23 cellular contexts compared by ENCODE assay signal in the genomic region with DNA sequence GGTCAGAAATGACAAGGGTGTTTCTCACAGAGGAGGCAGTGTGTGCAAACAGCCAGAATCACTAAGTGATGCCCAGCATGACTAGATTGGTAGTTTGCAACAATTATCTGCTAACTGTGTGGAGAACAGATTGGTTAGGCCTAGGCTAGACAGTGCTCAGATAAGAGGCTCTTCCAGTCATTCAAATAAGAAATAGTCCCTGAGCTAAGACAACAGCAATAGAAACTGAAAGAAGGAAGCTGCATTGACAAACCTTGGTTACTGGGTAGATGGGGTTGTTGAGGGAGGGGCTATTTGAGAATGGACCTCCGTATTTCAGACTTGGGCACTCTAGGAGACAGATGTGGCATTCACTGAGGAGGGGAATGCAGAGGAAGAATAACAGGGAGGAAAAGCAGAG.
A peak's percentile ranks its signal among the peaks of the same experiment; 100 is the strongest.
DNase-seq lines count a peak whose midpoint lies in the region; ATAC-seq, FAIRE-seq and TF ChIP-seq lines count a peak whose summit lies in the region.
"Had no signal": no experiment of that assay in that cellular context is flagged by ENCODE, and none has a peak within 500 bp of the region (broad histone marks: within the 10 kb centered on the region; RNA-seq: fewer than 3 reads in every experiment).

No MANE protein-coding gene starts in this region.

- FAIRE-seq in H54 (lab: Jason Lieb, UNC) (peak; percentile 61), pancreas (lab: Jason Lieb, UNC) (no peak)
- FAIRE-seq: bronchial epithelial cell, HepG2, TTC549, urothelium cell line had no signal

- 65 to 77% methylated on average over 1 of the region's 1 CpG for WGBS in pancreas, 2 donors

- no peak for TF ChIP-seq POLR2A in H54 (IDR thresholded peaks at IDR 0.05; ENCODE audit: low read depth, low read length)

- no peaks in the 10 kb centered on the region for H3K36me3 ChIP-seq in pancreas
- H3K36me3 ChIP-seq: esophagus squamous epithelium, MG63 had no signal

- H3K27ac Mint-ChIP-seq in stimulated activated memory B cell treated with anti-CD40 and anti-IgM and Interleukin-4, amounts not matched to agents 10 μg/mL and 1 μg/mL and 100 μg/mL, for 72 hours = peak overlapping the region; percentile 31
- H3K27ac Mint-ChIP-seq: immature natural killer cell, nephron progenitor cell had no signal

- ATAC-seq in HG03565 (IDR thresholded peaks at IDR 0.05; ENCODE audit: unreplicated experiment) (peak; percentile 85), HG03139 (IDR thresholded peaks at IDR 0.05; ENCODE audit: unreplicated experiment) (no peak), pancreas (no peak)
- ATAC-seq in stimulated activated memory B cell treated with anti-CD40 and anti-IgM and Interleukin-4, amounts not matched to agents 10 μg/mL and 1 μg/mL and 100 μg/mL, for 72 hours = peak; percentile 76
- ATAC-seq: activated T-cell treated with anti-CD3 and anti-CD28 coated beads, Interleukin-2, amount 50 U/mL, for 4 hours; HepG2 had no signal

- no peaks in the 10 kb centered on the region for H3K27me3 Mint-ChIP-seq in stimulated activated memory B cell treated with anti-CD40 and anti-IgM and Interleukin-4, amounts not matched to agents 10 μg/mL and 1 μg/mL and 100 μg/mL, for 72 hours

- no peak for TF ChIP-seq CTCF in pancreas (IDR thresholded peaks at IDR 0.05)

- H3K36me3 Mint-ChIP-seq in stimulated activated memory B cell treated with anti-CD40 and anti-IgM and Interleukin-4, amounts not matched to agents 10 μg/mL and 1 μg/mL and 100 μg/mL, for 72 hours = no peaks in the 10 kb centered on the region

- no peak overlapping the region for H3K27ac ChIP-seq in pancreas
- H3K27ac ChIP-seq: C4-2B, esophagus squamous epithelium had no signal

- no peaks in the 10 kb centered on the region for H3K9me3 Mint-ChIP-seq in stimulated activated memory B cell treated with anti-CD40 and anti-IgM and Interleukin-4, amounts not matched to agents 10 μg/mL and 1 μg/mL and 100 μg/mL, for 72 hours
- H3K9me3 Mint-ChIP-seq: activated T-cell treated with anti-CD3 and anti-CD28 coated beads, Interleukin-2, amount 50 U/mL, for 4 hours; nephron progenitor cell had no signal

- peak; percentile 2 to 8 for DNase-seq in NOMO-1 (lab: John Stamatoyannopoulos, UW; ENCODE audit: unreplicated experiment in 2 of 2)
- DNase-seq in NOMO-1 treated with dmso at 0.1 percent for 144 hours (lab: John Stamatoyannopoulos, UW; ENCODE audit: unreplicated experiment) = no peak
- DNase-seq in H54 (ENCODE audit: insufficient read length, low spot score) = no peak
- DNase-seq in middle frontal gyrus (ENCODE audit: extremely low spot score, low spot score) = no peak
- no peak for DNase-seq in pancreas
- DNase-seq: 8988T; activated CD4-positive, alpha-beta T cell treated with anti-CD3 and anti-CD28 coated beads, Interleukin-2, amount 50 U/mL, for 4 hours; activated T-cell treated with anti-CD3 and anti-CD28 coated beads, Interleukin-2, amount 50 U/mL, for 4 hours; DMS79; esophagus squamous epithelium; immature natural killer cell; mammary epithelial cell; MG63; NCI-H69; nephron progenitor cell had no signal

- H3K4me1 Mint-ChIP-seq in stimulated activated memory B cell treated with anti-CD40 and anti-IgM and Interleukin-4, amounts not matched to agents 10 μg/mL and 1 μg/mL and 100 μg/mL, for 72 hours = peaks cover 21% of the 10 kb centered on the region

- H3K27me3 ChIP-seq in pancreas = no peaks in the 10 kb centered on the region
- H3K27me3 ChIP-seq: esophagus squamous epithelium, MG63 had no signal

- H3K4me3 ChIP-seq in pancreas = no peak overlapping the region
- H3K4me3 ChIP-seq: esophagus squamous epithelium, MG63 had no signal

- H3K4me1 ChIP-seq in pancreas = no peaks in the 10 kb centered on the region
- H3K4me1 ChIP-seq: esophagus squamous epithelium had no signal

- intact Hi-C loops in pancreas (cut with DNase I) = no loop called here

- H3K9me3 ChIP-seq in pancreas = no peaks in the 10 kb centered on the region
- H3K9me3 ChIP-seq: esophagus squamous epithelium, MG63 had no signal

- peak overlapping the region; percentile 48 for H3K4me3 Mint-ChIP-seq in stimulated activated memory B cell treated with anti-CD40 and anti-IgM and Interleukin-4, amounts not matched to agents 10 μg/mL and 1 μg/mL and 100 μg/mL, for 72 hours
- H3K4me3 Mint-ChIP-seq: activated T-cell treated with anti-CD3 and anti-CD28 coated beads, Interleukin-2, amount 50 U/mL, for 4 hours; immature natural killer cell; nephron progenitor cell had no signal

Comparison
In these comparisons a context has a peak if more than half of its experiments do, and no peak if none do; other contexts are left out.
1. DNase-seq: peak in NOMO-1 (2 of 2); none in NOMO-1 treated with dmso at 0.1 percent for 144 hours (single experiment), H54 (single experiment), middle frontal gyrus (single experiment) and pancreas (0 of 6).
2. ATAC-seq: peak in HG03565 (single experiment) and stimulated activated memory B cell treated with anti-CD40 and anti-IgM and Interleukin-4, amounts not matched to agents 10 μg/mL and 1 μg/mL and 100 μg/mL, for 72 hours (single experiment); none in HG03139 (single experiment) and pancreas (0 of 4).